29 cellular contexts compared by ENCODE assay signal in genomic region chr4:23105759-23106370, GRCh38.
"Had no signal": no experiment of that assay in that cellular context is flagged by ENCODE, and none has a peak within 500 bp of the region (broad histone marks: within the 10 kb centered on the region; RNA-seq: fewer than 3 reads in every experiment).

No MANE protein-coding gene starts in this region.

- H3K27me3 ChIP-seq: ascending aorta, body of pancreas, Peyer's patch had no signal

- H3K9me3 ChIP-seq: ascending aorta, body of pancreas, Peyer's patch had no signal

- H3K4me1 ChIP-seq: ascending aorta, body of pancreas, Peyer's patch had no signal

- H3K27me3 Mint-ChIP-seq: activated CD8-positive, alpha-beta T cell treated with anti-CD3 and anti-CD28 coated beads for 36 hours; central memory CD8-positive, alpha-beta T cell had no signal

- H3K36me3 ChIP-seq: ascending aorta, Peyer's patch had no signal

- H3K4me3 ChIP-seq: ascending aorta, body of pancreas, Peyer's patch, SK-N-MC had no signal

- H3K27ac Mint-ChIP-seq: activated CD8-positive, alpha-beta T cell treated with anti-CD3 and anti-CD28 coated beads for 36 hours; activated naive CD4-positive, alpha-beta T cell treated with anti-CD3 and anti-CD28 coated beads, Interleukin-2, amount 50 U/mL, for 24 hours; activated T-helper 1 cell treated with anti-CD3 and anti-CD28 coated beads, Interleukin-12 subunit alpha, Interleukin-12 subunit beta, Interleukin-2, Interleukin-4 antibody, amounts not matched to agents 30 ng/mL and 10 ng/mL and 1 ng/mL, durations not matched to agents 14 hours and 24 hours and 36 hours; T-cell had no signal

- DNase-seq: activated CD4-positive, alpha-beta T cell treated with anti-CD3 and anti-CD28 coated beads, Interleukin-2, amount 50 U/mL, for 1 hour; activated CD4-positive, CD25-positive, alpha-beta regulatory T cell; activated CD8-positive, alpha-beta memory T cell treated with anti-CD3 and anti-CD28 coated beads, Interleukin-2, amount 50 U/mL, for 48 hours; activated CD8-positive, alpha-beta T cell treated with anti-CD3 and anti-CD28 coated beads for 36 hours; activated effector memory CD4-positive, alpha-beta T cell treated with Interleukin-2 at 50 U/mL for 16 hours; activated naive CD4-positive, alpha-beta T cell; activated T-cell treated with anti-CD3 and anti-CD28 coated beads, Interleukin-2, amount 50 U/mL, for 1 hour; body of pancreas; Kasumi-1; KBM-7; NCI-H1417; NCI-H1930; NCI-H2171; NCI-H2227 treated with DMSO at 0.1 percent for 48 hours; NCI-H510A; NCI-H526 treated with DMSO at 0.1 percent for 48 hours; NCI-H82; NK-92 treated with Interleukin-12 subunit alpha and Interleukin-12 subunit beta, amount 100 ng/mL, for 24 hours; OCI-M1; Peyer's patch; T-cell; T-helper 2 cell; T1000 had no signal

- H3K9me3 Mint-ChIP-seq: activated CD8-positive, alpha-beta T cell treated with anti-CD3 and anti-CD28 coated beads for 36 hours; activated naive CD4-positive, alpha-beta T cell treated with anti-CD3 and anti-CD28 coated beads, Interleukin-2, amount 50 U/mL, for 24 hours; activated T-helper 1 cell treated with anti-CD3 and anti-CD28 coated beads, Interleukin-12 subunit alpha, Interleukin-12 subunit beta, Interleukin-2, Interleukin-4 antibody, amounts not matched to agents 30 ng/mL and 10 ng/mL and 1 ng/mL, durations not matched to agents 14 hours and 24 hours and 36 hours had no signal

- ATAC-seq: activated CD8-positive, alpha-beta T cell treated with anti-CD3 and anti-CD28 coated beads for 36 hours; body of pancreas; T-cell had no signal

- H3K4me3 Mint-ChIP-seq: activated CD8-positive, alpha-beta T cell treated with anti-CD3 and anti-CD28 coated beads for 36 hours; activated naive CD4-positive, alpha-beta T cell treated with anti-CD3 and anti-CD28 coated beads, Interleukin-2, amount 50 U/mL, for 24 hours; activated T-helper 1 cell treated with anti-CD3 and anti-CD28 coated beads, Interleukin-12 subunit alpha, Interleukin-12 subunit beta, Interleukin-2, Interleukin-4 antibody, amounts not matched to agents 30 ng/mL and 10 ng/mL and 1 ng/mL, durations not matched to agents 14 hours and 24 hours and 36 hours; central memory CD8-positive, alpha-beta T cell; T-cell had no signal

- H3K4me1 Mint-ChIP-seq: activated naive CD4-positive, alpha-beta T cell treated with anti-CD3 and anti-CD28 coated beads, Interleukin-2, amount 50 U/mL, for 24 hours; central memory CD8-positive, alpha-beta T cell; T-cell had no signal

- H3K36me3 Mint-ChIP-seq: activated naive CD4-positive, alpha-beta T cell treated with anti-CD3 and anti-CD28 coated beads, Interleukin-2, amount 50 U/mL, for 24 hours; T-cell had no signal

- H3K27ac ChIP-seq: ascending aorta, body of pancreas, Peyer's patch, SK-N-MC, VCaP had no signal
